Comparison of ENCODE assay signal across 10 cellular contexts in the genomic region with DNA sequence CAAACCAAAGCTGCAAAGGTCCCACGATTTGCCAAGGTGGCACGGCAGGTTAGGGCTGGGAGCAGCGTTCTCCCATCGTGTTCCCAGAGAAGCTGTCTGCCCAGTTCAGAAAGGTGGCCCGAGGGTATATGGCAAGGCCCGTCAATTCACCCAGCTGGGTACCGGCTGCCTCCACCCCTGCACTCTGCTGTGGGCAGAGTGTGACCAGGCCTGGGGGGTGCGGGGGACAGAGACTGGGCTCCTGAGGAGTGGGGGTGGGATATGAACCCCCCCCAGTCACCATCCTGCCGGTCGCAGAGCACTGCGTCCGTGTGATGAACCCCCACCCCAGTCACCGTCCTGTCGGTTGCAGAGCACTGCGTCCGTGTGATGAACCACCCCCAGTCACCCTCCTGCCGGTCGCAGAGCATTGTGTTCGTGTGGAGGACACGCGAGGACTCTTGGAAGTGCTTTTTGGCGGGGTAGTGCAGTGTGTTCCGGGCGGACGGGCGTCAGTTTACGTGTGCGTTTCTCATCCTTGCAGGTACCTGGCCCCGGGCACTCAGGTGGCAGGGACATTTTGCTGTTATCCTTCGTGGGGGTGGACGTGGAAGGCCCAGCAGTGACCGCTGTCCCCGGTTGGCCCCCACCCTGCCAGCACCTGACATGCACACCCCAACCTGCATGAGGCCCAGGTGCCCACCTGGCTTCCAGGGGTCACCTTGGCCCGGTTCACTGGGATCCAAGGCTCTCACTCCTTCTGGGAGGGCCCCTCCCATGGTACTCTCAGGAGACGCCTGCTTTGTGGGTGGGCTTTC. TPM values are rescaled to one million over a fixed set of nuclear protein-coding genes. Genes with fewer than 3 reads are reported as not detected.
DNase-seq lines count a peak whose midpoint lies in the region; ATAC-seq, FAIRE-seq and TF ChIP-seq lines count a peak whose summit lies in the region.
"Had no signal": no experiment of that assay in that cellular context is flagged by ENCODE, and none has a peak within 500 bp of the region (broad histone marks: within the 10 kb centered on the region; RNA-seq: fewer than 3 reads in every experiment).

No MANE protein-coding gene starts in this region.

- no peak overlapping the region for H2AFZ ChIP-seq in GM23338

- H3K36me3 ChIP-seq in CD4-positive, CD25-positive, alpha-beta regulatory T cell (ENCODE audit: control insufficient read depth, insufficient read depth, low read length) = no peaks in the 10 kb centered on the region
- no peaks in the 10 kb centered on the region for H3K36me3 ChIP-seq in GM23338 (ENCODE audit: insufficient read depth)
- H3K36me3 ChIP-seq in adipocyte (ENCODE audit: control insufficient read depth, insufficient read depth, low read length, severe bottlenecking) = peaks cover 14% of the 10 kb centered on the region

- H3K9me2 ChIP-seq in GM23338 (ENCODE audit: insufficient read depth) = no peaks in the 10 kb centered on the region

- H3K4me3 ChIP-seq in CD4-positive, CD25-positive, alpha-beta regulatory T cell (ENCODE audit: low read depth, low read length) = no peak overlapping the region
- H3K4me3 ChIP-seq in GM23338 (no peak overlapping the region), adipocyte (ENCODE audit: low read length) (no peak overlapping the region)

- TF ChIP-seq POLR2A in GM12892 (IDR thresholded peaks at IDR 0.05; ENCODE audit: low read depth, low read length) = no peak; the same call in 1 of the 2 replicates

- H3K4me3 Mint-ChIP-seq in CD4-positive, CD25-positive, alpha-beta regulatory T cell = peak overlapping the region; percentile 81 to 89 (median 85)
- peak overlapping the region; percentile 76 for H3K4me3 Mint-ChIP-seq in GM23338
- peak overlapping the region; percentile 81 for H3K4me3 Mint-ChIP-seq in neural crest cell

- H4K20me1 ChIP-seq in GM23338 (replicated peaks; ENCODE audit: insufficient read depth) = peaks cover 13% of the 10 kb centered on the region

- H3K4me2 ChIP-seq in GM23338 = peak overlapping the region; percentile 88; the same call in 1 of the 2 replicates

- 0 out of 2 replicates have a peak, but pooled peaks cover 15% of the 10 kb centered on the region for H3F3A ChIP-seq in GM23338 (replicated peaks; ENCODE audit: low read depth)

- H3K27me3 ChIP-seq in CD4-positive, CD25-positive, alpha-beta regulatory T cell (ENCODE audit: control insufficient read depth, insufficient read depth, low read length) = no peaks in the 10 kb centered on the region
- H3K27me3 ChIP-seq in GM23338 (ENCODE audit: insufficient read depth) (no peaks in the 10 kb centered on the region), adipocyte (replicated peaks; ENCODE audit: control insufficient read depth, insufficient read depth, low read length) (no peaks in the 10 kb centered on the region)

- H3K9me3 Mint-ChIP-seq in CD4-positive, CD25-positive, alpha-beta regulatory T cell = no peaks in the 10 kb centered on the region
- H3K9me3 Mint-ChIP-seq in GM23338 (no peaks in the 10 kb centered on the region), neural crest cell (no peaks in the 10 kb centered on the region)

- peak overlapping the region; percentile 38 for H3K9ac ChIP-seq in adipocyte (ENCODE audit: low read length)

- no peak for ATAC-seq in CD4-positive, CD25-positive, alpha-beta regulatory T cell (ENCODE audit: low read depth in 2 of 2)
- no peak for ATAC-seq in GM23338
- ATAC-seq: esophagus mucosa had no signal

- H3K27ac Mint-ChIP-seq in CD4-positive, CD25-positive, alpha-beta regulatory T cell = peak overlapping the region in 2 of 3 donors; percentile 14 to 46
- H3K27ac Mint-ChIP-seq in GM23338 = no peak overlapping the region
- H3K27ac Mint-ChIP-seq in neural crest cell (ENCODE audit: unreplicated experiment) = no peak overlapping the region

- no peak for DNase-seq in CD4-positive, CD25-positive, alpha-beta regulatory T cell
- DNase-seq in GM23338 (ENCODE audit: low spot score) (no peak), adipocyte (ENCODE audit: low read depth) (no peak), neural crest cell (ENCODE audit: low read depth, low spot score) (no peak), COLO829 (ENCODE audit: low spot score) (no peak), GM12892 (ENCODE audit: insufficient read length) (no peak), putamen (ENCODE audit: low spot score) (no peak)
- no peak for DNase-seq in stimulated activated naive CD4-positive, alpha-beta T cell treated with Interleukin-2 at 50 U/mL for 16 hours (lab: John Stamatoyannopoulos, UW)
- DNase-seq: NCI-H2171 had no signal

- TF ChIP-seq CTCF in GM23338 (conservative IDR thresholded peaks at IDR 0.05; ENCODE audit: low read depth in 2 of 2) (no peak), neural crest cell (conservative IDR thresholded peaks at IDR 0.05) (no peak)

- H3K27ac ChIP-seq in CD4-positive, CD25-positive, alpha-beta regulatory T cell (ENCODE audit: insufficient read depth, low read length, poor library complexity, severe bottlenecking) = no peak overlapping the region
- H3K27ac ChIP-seq in GM23338 (ENCODE audit: low read depth) = no peak overlapping the region

- no peaks in the 10 kb centered on the region for H3K27me3 Mint-ChIP-seq in CD4-positive, CD25-positive, alpha-beta regulatory T cell
- peaks cover 28% of the 10 kb centered on the region for H3K27me3 Mint-ChIP-seq in GM23338 (ENCODE audit: insufficient read depth, low read depth, poor library complexity)
- H3K27me3 Mint-ChIP-seq in neural crest cell (ENCODE audit: low read depth) = peaks cover 3% of the 10 kb centered on the region

- H3K36me3 Mint-ChIP-seq in CD4-positive, CD25-positive, alpha-beta regulatory T cell = no peaks in the 10 kb centered on the region
- H3K36me3 Mint-ChIP-seq in GM23338 (ENCODE audit: low read depth) = peaks cover 12% of the 10 kb centered on the region; the same call in 2 of the 3 replicates
- H3K36me3 Mint-ChIP-seq in neural crest cell (ENCODE audit: low read depth) = no peaks in the 10 kb centered on the region

- H3K9me3 ChIP-seq in CD4-positive, CD25-positive, alpha-beta regulatory T cell (ENCODE audit: control insufficient read depth in 2 of 2, low read length in 2 of 2) = no peaks in the 10 kb centered on the region
- no peaks in the 10 kb centered on the region for H3K9me3 ChIP-seq in adipocyte (ENCODE audit: control insufficient read depth, low read length)

- H3K79me2 ChIP-seq in GM23338 (replicated peaks; ENCODE audit: insufficient read depth) = peaks cover 34% of the 10 kb centered on the region

- H3K4me1 ChIP-seq in CD4-positive, CD25-positive, alpha-beta regulatory T cell (ENCODE audit: control insufficient read depth, insufficient read depth, low read length, poor library complexity, severe bottlenecking) = peaks cover 31% of the 10 kb centered on the region
- H3K4me1 ChIP-seq in GM23338 (ENCODE audit: insufficient read depth) (peaks cover 48% of the 10 kb centered on the region), adipocyte (ENCODE audit: control insufficient read depth, insufficient read depth, low read length) (peaks cover 53% of the 10 kb centered on the region)

- FAIRE-seq in GM12892 (lab: Jason Lieb, UNC) = no peak

- H3K4me1 Mint-ChIP-seq in CD4-positive, CD25-positive, alpha-beta regulatory T cell = peaks cover 0 to 29% (median 4%) of the 10 kb centered on the region in 4 donors
- H3K4me1 Mint-ChIP-seq in GM23338 (peaks cover 33% of the 10 kb centered on the region), neural crest cell (peaks cover 37% of the 10 kb centered on the region)

TF ChIP-seq in GM23338, 12 proteins besides CTCF, POLR2A, EP300 and RAD21 (continues in another document):
- TF ChIP-seq NANOG (IDR thresholded peaks at IDR 0.05; ENCODE audit: borderline replicate concordance) = no peak
- no peak for TF ChIP-seq EZH2 (IDR thresholded peaks at IDR 0.05; ENCODE audit: low read depth, unreplicated experiment)

RNA-seq across cellular contexts. Expression of gene FASN, which starts 2.7 kb away (rescaled TPM):
- 153 TPM for total RNA-seq in CD4-positive, CD25-positive, alpha-beta regulatory T cell
- polyA plus RNA-seq in CD4-positive, CD25-positive, alpha-beta regulatory T cell = under 1 TPM; 0.23 to 0.93 (median 0.59) TPM
- total RNA-seq in GM23338 (2014; rRNA removed; shearing (Covaris generic)) = 692 and 849 TPM in 2 replicates
- 110 and 120 TPM in 2 replicates for polyA plus RNA-seq in GM23338 (2016; fragmentation: Nextera tagmentation; extraction: Ambion mirVana)
- total RNA-seq in neural crest cell = 816 and 839 TPM in 2 replicates
- polyA plus RNA-seq in GM12892 (2012; ENCODE audit: missing spikeins) = 18.8 TPM

RNA-seq across cellular contexts. Expression of gene DUS1L, which starts 35.1 kb away (rescaled TPM):
- total RNA-seq in CD4-positive, CD25-positive, alpha-beta regulatory T cell = 128 TPM
- 10 to 100 TPM; 49.3 to 91.5 (median 62.3) TPM for polyA plus RNA-seq in CD4-positive, CD25-positive, alpha-beta regulatory T cell
- 110 and 122 TPM in 2 replicates for total RNA-seq in GM23338 (2014; rRNA removed; shearing (Covaris generic))
- polyA plus RNA-seq in GM23338 (2016; fragmentation: Nextera tagmentation; extraction: Ambion mirVana) = 66.0 and 105 TPM in 2 replicates
- total RNA-seq in neural crest cell = 126 and 131 TPM in 2 replicates
- 72.0 TPM for polyA plus RNA-seq in GM12892 (2012; ENCODE audit: missing spikeins)

RNA-seq across cellular contexts. Expression of gene GPS1, which starts 49.0 kb away (rescaled TPM):
- 87.5 TPM for total RNA-seq in CD4-positive, CD25-positive, alpha-beta regulatory T cell
- 100 to 1,000 TPM; 128 to 170 (median 162) TPM for polyA plus RNA-seq in CD4-positive, CD25-positive, alpha-beta regulatory T cell
- 228 and 242 TPM in 2 replicates for total RNA-seq in GM23338 (2014; rRNA removed; shearing (Covaris generic))
- 136 and 148 TPM in 2 replicates for polyA plus RNA-seq in GM23338 (2016; fragmentation: Nextera tagmentation; extraction: Ambion mirVana)
- 154 and 156 TPM in 2 replicates for total RNA-seq in neural crest cell
- 34.6 TPM for polyA plus RNA-seq in GM12892 (2012; ENCODE audit: missing spikeins)

RNA-seq across cellular contexts. Expression of gene RFNG, which starts 49.1 kb away (rescaled TPM):
- total RNA-seq in CD4-positive, CD25-positive, alpha-beta regulatory T cell = 35.1 TPM
- polyA plus RNA-seq in CD4-positive, CD25-positive, alpha-beta regulatory T cell = 1 to 10 TPM; 3.2 to 5.6 (median 4.4) TPM
- total RNA-seq in GM23338 (2014; rRNA removed; shearing (Covaris generic)) = 36.9 and 44.7 TPM in 2 replicates
- 18.0 and 18.9 TPM in 2 replicates for polyA plus RNA-seq in GM23338 (2016; fragmentation: Nextera tagmentation; extraction: Ambion mirVana)
- total RNA-seq in neural crest cell = 44.5 and 46.0 TPM in 2 replicates
- 7.1 TPM for polyA plus RNA-seq in GM12892 (2012; ENCODE audit: missing spikeins)

Comparison
In these comparisons a context has a peak if more than half of its experiments do, and no peak if none do; other contexts are left out.
1. H3K27ac Mint-ChIP-seq: peak in CD4-positive, CD25-positive, alpha-beta regulatory T cell (2 of 3); none in GM23338 (single experiment) and neural crest cell (single experiment).
2. Peak in every context shown above with its lines, with median percentiles within 50 percentile points of each other: H3K4me3 Mint-ChIP-seq.